ENCODE assay signal across 8 cellular contexts in the genomic region with DNA sequence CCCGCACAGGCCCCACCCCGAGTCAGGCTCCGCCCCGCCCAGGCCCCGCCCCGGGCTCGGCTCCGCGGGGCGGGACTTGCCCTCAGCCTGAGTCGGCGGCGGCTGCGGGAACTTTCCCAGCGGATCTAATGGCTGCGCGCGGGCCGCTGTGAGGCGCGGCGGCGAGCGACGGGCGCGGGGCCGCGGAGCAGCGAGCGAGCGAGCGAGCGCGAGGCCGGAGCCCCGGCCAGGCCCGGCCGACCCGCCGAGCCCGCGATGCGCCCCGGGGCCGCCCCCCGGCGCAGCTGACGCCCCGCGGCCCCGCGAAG. TPM values are rescaled to one million over a fixed set of nuclear protein-coding genes. Genes with fewer than 3 reads are reported as not detected.
DNase-seq lines count a peak whose midpoint lies in the region; ATAC-seq and TF ChIP-seq lines count a peak whose summit lies in the region.

A gene with protein sequence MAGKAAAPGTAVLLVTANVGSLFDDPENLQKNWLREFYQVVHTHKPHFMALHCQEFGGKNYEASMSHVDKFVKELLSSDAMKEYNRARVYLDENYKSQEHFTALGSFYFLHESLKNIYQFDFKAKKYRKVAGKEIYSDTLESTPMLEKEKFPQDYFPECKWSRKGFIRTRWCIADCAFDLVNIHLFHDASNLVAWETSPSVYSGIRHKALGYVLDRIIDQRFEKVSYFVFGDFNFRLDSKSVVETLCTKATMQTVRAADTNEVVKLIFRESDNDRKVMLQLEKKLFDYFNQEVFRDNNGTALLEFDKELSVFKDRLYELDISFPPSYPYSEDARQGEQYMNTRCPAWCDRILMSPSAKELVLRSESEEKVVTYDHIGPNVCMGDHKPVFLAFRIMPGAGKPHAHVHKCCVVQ (plus strand): TSS at position 75 of the 308 bp plus-strand sequence. CDS start 310 bp downstream, outside the sequence.

- H3K9me3 ChIP-seq in duodenal mucosa (ENCODE audit: control insufficient read depth in 1 of 2, low read length in 2 of 2): no peaks in the 10 kb centered on the region
- no peaks in the 10 kb centered on the region for H3K9me3 ChIP-seq in muscle layer of colon (ENCODE audit: low read length)

- peaks cover 39 to 41% of the 10 kb centered on the region in 2 donors for H3K4me1 ChIP-seq in duodenal mucosa (ENCODE audit: control insufficient read depth in 1 of 2, insufficient read depth in 2 of 2, low read length in 2 of 2)
- peaks cover 46% of the 10 kb centered on the region for H3K4me1 ChIP-seq in muscle layer of colon (ENCODE audit: insufficient read depth, low read length)

- H3K27ac ChIP-seq in duodenal mucosa (ENCODE audit: low read depth, low read length) (peak within 1 kb of the TSS; percentile 58), muscle layer of colon (ENCODE audit: low read depth, low read length) (peak within 1 kb of the TSS; percentile 95)

- peaks cover 0 to 2% (median 0%) of the 10 kb centered on the region in 7 donors for H3K9me3 Mint-ChIP-seq in CD14-positive monocyte

- H3K9ac ChIP-seq in duodenal mucosa (ENCODE audit: low read depth in 1 of 2, low read length in 2 of 2) (peak within 1 kb of the TSS; percentile 79 to 85), muscle layer of colon (ENCODE audit: low read length) (peak within 1 kb of the TSS; percentile 96)

- peaks cover 2 to 10% (median 8%) of the 10 kb centered on the region in 3 donors for H3K27me3 Mint-ChIP-seq in CD14-positive monocyte (ENCODE audit: low read depth in 3 of 3)

- ATAC-seq in GM21360 (IDR thresholded peaks at IDR 0.05; ENCODE audit: unreplicated experiment): no peak

- H3K4me3 Mint-ChIP-seq in CD14-positive monocyte: peak within 1 kb of the TSS; percentile 97 to 100

- H3K36me3 ChIP-seq in duodenal mucosa (ENCODE audit: control insufficient read depth in 1 of 2, insufficient read depth in 2 of 2, low read length in 2 of 2) (no peaks in the 10 kb centered on the region), muscle layer of colon (ENCODE audit: insufficient read depth, low read length) (no peaks in the 10 kb centered on the region)

- DNase-seq in CD14-positive monocyte (ENCODE audit: low spot score) (no peak), LNCaP clone FGC (ENCODE audit: low read depth) (no peak), HCEC 1CT (no peak), GM13977 (ENCODE audit: low spot score) (no peak), MV-4-11 (lab: John Stamatoyannopoulos, UW) (no peak)

- H3K27me3 ChIP-seq in duodenal mucosa (ENCODE audit: control insufficient read depth in 1 of 2, insufficient read depth in 2 of 2, low read length in 2 of 2) (no peaks in the 10 kb centered on the region), muscle layer of colon (ENCODE audit: control insufficient read depth in 1 of 2, insufficient read depth in 2 of 2, low read length in 2 of 2) (no peaks in the 10 kb centered on the region)

- peak within 1 kb of the TSS; percentile 90 for H3K4me3 ChIP-seq in LNCaP clone FGC (ENCODE audit: low read depth, low read length)
- H3K4me3 ChIP-seq in duodenal mucosa (ENCODE audit: low read depth in 1 of 2, low read length in 2 of 2): peak within 1 kb of the TSS; percentile 72 to 73
- H3K4me3 ChIP-seq in muscle layer of colon (ENCODE audit: low read depth in 1 of 2, low read length in 2 of 2): peak within 1 kb of the TSS; percentile 86 to 92

- H3K36me3 Mint-ChIP-seq in CD14-positive monocyte: peaks cover 21 to 37% of the 10 kb centered on the region in 2 donors

- intact Hi-C loops in CD14-positive monocyte (cut with micrococcal nuclease): loop anchor here (5.0 to 10.0 kb wide), 9 partner anchors 35 to 233 kb away; a partner anchor contains a TSS

- peak within 1 kb of the TSS; percentile 90 to 97 (median 94) for H3K27ac Mint-ChIP-seq in CD14-positive monocyte

- in situ Hi-C loops in GM13977 (cut with MboI; ENCODE audit: low pct_unique_long_range_greater_than_20kb, low sequenced_read_pairs, unreplicated experiment): no loop called here

- TF ChIP-seq CTCF in CD14-positive monocyte (IDR thresholded peaks at IDR 0.05): no peak
- TF ChIP-seq CTCF in LNCaP clone FGC (IDR thresholded peaks at IDR 0.05; ENCODE audit: control insufficient read depth, extremely low read depth, insufficient read depth): no peak
- TF ChIP-seq CTCF in GM13977 (IDR thresholded peaks at IDR 0.05; ENCODE audit: extremely low read depth, insufficient read depth, missing control alignments): no peak

- H3K4me1 Mint-ChIP-seq in CD14-positive monocyte: peaks cover 58% of the 10 kb centered on the region

RNA-seq across cellular contexts. Expression of the gene that starts here (rescaled TPM):
- 1 to 10 TPM in 1 of 2 donors, under 1 TPM in 1; 0.87 to 2.9 TPM for polyA plus RNA-seq in CD14-positive monocyte
